In genomic region chr6:41719796-41720620, GRCh38 we compare ENCODE assay signal across 17 cellular contexts. TPM values are rescaled to one million over a fixed set of nuclear protein-coding genes. Genes with fewer than 3 reads are reported as not detected.
A peak's percentile ranks its signal among the peaks of the same experiment; 100 is the strongest.
DNase-seq lines count a peak whose midpoint lies in the region; ATAC-seq and TF ChIP-seq lines count a peak whose summit lies in the region.
"Had no signal": no experiment of that assay in that cellular context is flagged by ENCODE, and none has a peak within 500 bp of the region (broad histone marks: within the 10 kb centered on the region; RNA-seq: fewer than 3 reads in every experiment).

No MANE protein-coding gene starts in this region.

- H3K36me3 ChIP-seq in heart left ventricle (no peaks in the 10 kb centered on the region), OCI-LY3 (replicated peaks; ENCODE audit: low read depth, low read length) (peaks cover 25% of the 10 kb centered on the region), lower lobe of right lung (no peaks in the 10 kb centered on the region), transverse colon (no peaks in the 10 kb centered on the region)

- DNase-seq in heart left ventricle: peak in 1 of 5 donors; percentile 51
- DNase-seq in left ventricle myocardium superior: no peak
- peak; percentile 28 for DNase-seq in lower lobe of right lung
- DNase-seq in transverse colon: peak; percentile 10
- no peak for DNase-seq in NCI-H748 treated with DMSO at 0.1 percent for 48 hours (lab: John Stamatoyannopoulos, UW)
- DNase-seq in KBM-7: no peak
- DNase-seq: activated CD4-positive, CD25-positive, alpha-beta regulatory T cell treated with anti-CD3 and anti-CD28 coated beads, Interleukin-2, amount 50 U/mL, for 72 hours; activated naive CD8-positive, alpha-beta T cell treated with anti-CD3 and anti-CD28 coated beads, Interleukin-2, amount 10 ng/mL, durations not matched to agents 7 days and 5 days; Calu3; NCI-H1048; stimulated activated naive CD4-positive, alpha-beta T cell treated with Interleukin-2 at 50 U/mL for 16 hours; T-helper 1 cell had no signal

- intact Hi-C loops in heart left ventricle (cut with DNase I) (no loop called here), left ventricle myocardium superior (cut with micrococcal nuclease) (no loop called here), lower lobe of right lung (cut with DNase I) (no loop called here), transverse colon (cut with DNase I; ENCODE audit: low total_unique reads) (no loop called here)

- H3K9me3 ChIP-seq in heart left ventricle (no peaks in the 10 kb centered on the region), OCI-LY3 (ENCODE audit: insufficient read depth, low read length) (no peaks in the 10 kb centered on the region), lower lobe of right lung (no peaks in the 10 kb centered on the region), transverse colon (no peaks in the 10 kb centered on the region)
- H3K9me3 ChIP-seq: A549 had no signal

- H3K27ac ChIP-seq in heart left ventricle (peak overlapping the region in 8 of 12 donors; percentile 2 to 84 (median 31)), OCI-LY3 (ENCODE audit: low read length) (peak overlapping the region; percentile 56), lower lobe of right lung (no peak overlapping the region), transverse colon (peak overlapping the region; percentile 24 to 53 (median 42))

- peaks cover 99% of the 10 kb centered on the region for H3K79me2 ChIP-seq in OCI-LY3 (ENCODE audit: low read length)

- no peak overlapping the region for H3K4me3 ChIP-seq in heart left ventricle
- peak overlapping the region; percentile 31; the same call in 1 of the 2 replicates for H3K4me3 ChIP-seq in OCI-LY3 (ENCODE audit: low read length)
- H3K4me3 ChIP-seq in lower lobe of right lung: no peak overlapping the region
- H3K4me3 ChIP-seq in transverse colon: no peak overlapping the region
- H3K4me3 ChIP-seq: A549 had no signal

- ATAC-seq in heart left ventricle (no peak), left ventricle myocardium superior (no peak), lower lobe of right lung (no peak), GM18909 (IDR thresholded peaks at IDR 0.05; ENCODE audit: poor library complexity, unreplicated experiment) (no peak)
- ATAC-seq: A549, left lobe of liver, sciatic nerve had no signal

- in situ Hi-C loops in transverse colon (cut with MboI; ENCODE audit: low pct_ligation_motif_present in 1 of 4, low pct_unique_long_range_greater_than_20kb in 1 of 4, low sequenced_read_pairs in 3 of 4) (no loop called here), KBM-7 (cut with MboI; ENCODE audit: low pct_unique_long_range_greater_than_20kb, low sequenced_read_pairs) (no loop called here)

- peak overlapping the region; percentile 54 for H3K4me2 ChIP-seq in OCI-LY3 (ENCODE audit: low read length)
- H3K4me2 ChIP-seq: A549 had no signal

- peaks cover 89% of the 10 kb centered on the region for H4K20me1 ChIP-seq in OCI-LY3 (ENCODE audit: insufficient read depth, low read length)

- H3K9ac ChIP-seq in OCI-LY3 (ENCODE audit: low read length): peak overlapping the region; percentile 13; the same call in 1 of the 2 replicates

- H3K4me1 ChIP-seq in heart left ventricle: peaks cover 18 to 100% (median 75%) of the 10 kb centered on the region in 12 donors
- H3K4me1 ChIP-seq in OCI-LY3 (ENCODE audit: low read length): peaks cover 93% of the 10 kb centered on the region
- H3K4me1 ChIP-seq in lower lobe of right lung: peaks cover 70% of the 10 kb centered on the region
- peaks cover 37 to 66% (median 42%) of the 10 kb centered on the region in 4 donors for H3K4me1 ChIP-seq in transverse colon

- no peak for TF ChIP-seq EP300 in transverse colon (IDR thresholded peaks at IDR 0.05; ENCODE audit: low read depth)

- no peak for TF ChIP-seq CTCF in heart left ventricle (IDR thresholded peaks at IDR 0.05)
- TF ChIP-seq CTCF in OCI-LY3 (IDR thresholded peaks at IDR 0.05; ENCODE audit: low read depth, low read length): no peak
- TF ChIP-seq CTCF in lower lobe of right lung (IDR thresholded peaks at IDR 0.05): no peak
- TF ChIP-seq CTCF in transverse colon (IDR thresholded peaks at IDR 0.05): no peak

- no peak for TF ChIP-seq POLR2A in heart left ventricle (IDR thresholded peaks at IDR 0.05)
- no peak for TF ChIP-seq POLR2A in transverse colon (IDR thresholded peaks at IDR 0.05)

- no peak overlapping the region for H2AFZ ChIP-seq in OCI-LY3 (ENCODE audit: low read depth, low read length)

- 67 to 80% (median 74%) methylated on average over 6 of the region's 6 CpGs for WGBS in heart left ventricle, 4 donors
- WGBS in transverse colon (ENCODE audit: low coverage in 1 of 2), 2 donors: 24 to 57% methylated on average over 2 to 6 of the region's 6 CpGs

- H3K27me3 ChIP-seq in heart left ventricle: no peaks in the 10 kb centered on the region
- H3K27me3 ChIP-seq in OCI-LY3 (ENCODE audit: low read depth, low read length): no peaks in the 10 kb centered on the region
- no peaks in the 10 kb centered on the region for H3K27me3 ChIP-seq in lower lobe of right lung (ENCODE audit: low read depth)
- no peaks in the 10 kb centered on the region for H3K27me3 ChIP-seq in transverse colon

RNA-seq across cellular contexts. Expression of gene TFEB, which starts 15.4 kb away (rescaled TPM):
- total RNA-seq in heart left ventricle (10 to 100 TPM; 26.2 to 47.2 (median 41.1) TPM), left ventricle myocardium superior (50.9 TPM), lower lobe of right lung (36.5 TPM), transverse colon (10 to 100 TPM; 30.4 to 47.1 (median 38.1) TPM)
- 10 to 100 TPM; 37.7 to 40.1 TPM for polyA plus RNA-seq in heart left ventricle

RNA-seq across cellular contexts. Expression of gene PGC, which starts 27.2 kb away (rescaled TPM):
- total RNA-seq in heart left ventricle (not detected), left ventricle myocardium superior (not detected), lower lobe of right lung (947 TPM), transverse colon (1 to 10 TPM in 1 of 4 donors, not detected in 3; 1.5 TPM)
- 1 to 10 TPM in 1 of 2 donors, not detected in 1; 1.1 TPM for polyA plus RNA-seq in heart left ventricle
- total RNA-seq: activated naive CD8-positive, alpha-beta T cell treated with anti-CD3 and anti-CD28 coated beads, Interleukin-2, amount 10 ng/mL, durations not matched to agents 7 days and 5 days; Calu3 had no signal
- polyA plus RNA-seq: A549 had no signal

RNA-seq across cellular contexts. Expression of gene FRS3, which starts 59.7 kb away (rescaled TPM):
- total RNA-seq in heart left ventricle (1 to 10 TPM; 3.8 to 6.8 (median 5.1) TPM), left ventricle myocardium superior (5.2 TPM), lower lobe of right lung (5.9 TPM), transverse colon (1 to 10 TPM; 2.8 to 4.5 (median 3.2) TPM)
- polyA plus RNA-seq in heart left ventricle: 1 to 10 TPM; 3.2 to 5.7 TPM

Comparison
In these comparisons a context has a peak if more than half of its experiments do, and no peak if none do; other contexts are left out.
1. DNase-seq: peak in lower lobe of right lung (single experiment) and transverse colon (single experiment); none in left ventricle myocardium superior (single experiment), NCI-H748 treated with DMSO at 0.1 percent for 48 hours (single experiment) and KBM-7 (single experiment).
2. RNA of gene PGC, which starts 27.2 kb away (total RNA-seq): 947 TPM in lower lobe of right lung (single experiment); 1.5 TPM in transverse colon, not detected in heart left ventricle and not detected in left ventricle myocardium superior (single experiment); every median in the first group is over 100 times any median in the second.